In the genomic region with DNA sequence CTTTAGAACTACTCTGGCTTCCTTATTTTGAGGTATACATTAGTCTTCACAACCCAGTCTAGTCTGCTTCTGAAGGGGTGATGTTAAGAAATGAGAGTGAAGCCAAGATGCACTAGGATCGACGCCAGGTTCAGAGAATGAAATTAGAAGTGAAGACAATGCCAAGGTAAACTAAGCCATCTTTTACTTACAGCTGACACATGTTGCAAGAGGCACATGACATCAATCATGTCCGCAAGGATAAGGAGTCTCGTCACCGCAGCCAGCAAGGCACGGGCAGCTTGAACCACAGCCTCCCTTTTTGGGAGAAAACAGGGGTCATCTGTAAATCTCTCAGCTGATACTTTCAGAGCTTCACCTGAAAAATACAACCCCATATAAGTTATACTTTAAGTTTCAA, we compare ENCODE assay signal across 16 cellular contexts.
DNase-seq lines count a peak whose midpoint lies in the region; ATAC-seq, FAIRE-seq and TF ChIP-seq lines count a peak whose summit lies in the region.
"Had no signal": no experiment of that assay in that cellular context is flagged by ENCODE, and none has a peak within 500 bp of the region (broad histone marks: within the 10 kb centered on the region; RNA-seq: fewer than 3 reads in every experiment).

No MANE protein-coding gene starts in this region.

- POLR2A ChIA-PET in HEK293T (lab: Yijun Ruan, JAX) = no interaction called here

- no peak overlapping the region for H2AK5ac ChIP-seq in neuronal stem cell (ENCODE audit: low read depth, low read length)

- H4K91ac ChIP-seq in neuronal stem cell (ENCODE audit: low read depth, low read length, poor library complexity) = no peak overlapping the region

- no peak overlapping the region for H2BK12ac ChIP-seq in neuronal stem cell (ENCODE audit: low read length)

- H3K4me3 ChIP-seq in psoas muscle (peak overlapping the region; percentile 26), small intestine (ENCODE audit: low read depth in 1 of 2, low read length in 2 of 2) (no peak overlapping the region), neuronal stem cell (ENCODE audit: low read length in 2 of 2) (no peak overlapping the region)

- no peaks in the 10 kb centered on the region for H3K36me3 ChIP-seq in psoas muscle (ENCODE audit: insufficient read depth in 1 of 2, low read depth in 1 of 2)
- no peaks in the 10 kb centered on the region for H3K36me3 ChIP-seq in small intestine (ENCODE audit: control insufficient read depth in 2 of 2, insufficient read depth in 2 of 2, low read length in 2 of 2)
- no peaks in the 10 kb centered on the region for H3K36me3 ChIP-seq in neuronal stem cell (replicated peaks in 1 of 2; ENCODE audit: control insufficient read depth in 2 of 2, insufficient read depth in 2 of 2, low read length in 2 of 2)

- H3K18ac ChIP-seq in neuronal stem cell (ENCODE audit: low read length) = no peak overlapping the region

- intact Hi-C loops in psoas muscle (cut with DNase I) = loop anchor here in 1 of 2 donors (10.0 kb wide), 1 partner anchor 225 kb away; no protein-coding TSS in a partner anchor

- DNase-seq in HEK293T (ENCODE audit: extremely low spot score) (peak; percentile 13), OCI-M1 (lab: John Stamatoyannopoulos, UW) (peak; percentile 38), fibroblast of the conjunctiva (ENCODE audit: low read depth) (peak; percentile 55), psoas muscle (peak in 1 of 2 donors; percentile 47), small intestine (no peak), neuronal stem cell (ENCODE audit: low spot score) (no peak)
- DNase-seq: H7, MV-4-11, NCI-H1417 treated with DMSO at 0.1 percent for 48 hours, NCI-H2029 treated with DMSO at 0.1 percent for 48 hours, NCI-H2171 treated with DMSO at 0.1 percent for 48 hours, NCI-H446 treated with DMSO at 0.1 percent for 48 hours, NCI-H748 treated with DMSO at 0.1 percent for 48 hours had no signal

- FAIRE-seq in small intestine (lab: Jason Lieb, UNC) = no peak
- FAIRE-seq: HTR-8/SVneo had no signal

- H3K27me3 ChIP-seq in psoas muscle (ENCODE audit: insufficient read depth in 3 of 3, low read length in 2 of 3) (no peaks in the 10 kb centered on the region), small intestine (ENCODE audit: control insufficient read depth in 2 of 2, insufficient read depth in 2 of 2, low read length in 2 of 2) (no peaks in the 10 kb centered on the region), neuronal stem cell (ENCODE audit: control insufficient read depth in 3 of 3, insufficient read depth in 3 of 3, low read depth in 1 of 3, low read length in 3 of 3) (no peaks in the 10 kb centered on the region)

- H3K4me1 ChIP-seq in psoas muscle (peaks cover 12% of the 10 kb centered on the region), small intestine (ENCODE audit: control insufficient read depth in 2 of 2, insufficient read depth in 1 of 2, low read depth in 1 of 2, low read length in 1 of 2) (no peaks in the 10 kb centered on the region), neuronal stem cell (ENCODE audit: control insufficient read depth in 2 of 2, insufficient read depth in 1 of 2, low read depth in 1 of 2, low read length in 2 of 2) (no peaks in the 10 kb centered on the region)

- H3K9ac ChIP-seq in neuronal stem cell (ENCODE audit: low read depth, low read length, poor library complexity) = no peak overlapping the region

- CTCF ChIA-PET in HEK293T (lab: Yijun Ruan, JAX) = no interaction called here

- ATAC-seq in psoas muscle (peak; percentile 43 to 94 (median 88)), GM21619 (IDR thresholded peaks at IDR 0.05; ENCODE audit: unreplicated experiment) (no peak)

- no peak for TF ChIP-seq CTCF in psoas muscle (IDR thresholded peaks at IDR 0.05)

- WGBS in psoas muscle, 3 donors = 26 to 33% (median 27%) methylated on average over 6 of the region's 6 CpGs
- WGBS in small intestine, 3 donors = 64 to 79% (median 74%) methylated on average over 6 of the region's 6 CpGs
- no CpG with 5 or more reads among the region's 6 CpGs for WGBS in neuronal stem cell (ENCODE audit: extremely low coverage in 2 of 2, insufficient read length in 2 of 2, insufficient replicate concordance in 1 of 2), 2 donors

- no peak overlapping the region for H3K23ac ChIP-seq in neuronal stem cell (ENCODE audit: low read depth, low read length, poor library complexity)

- no peaks in the 10 kb centered on the region for H3K9me3 ChIP-seq in psoas muscle
- no peaks in the 10 kb centered on the region for H3K9me3 ChIP-seq in small intestine (ENCODE audit: control insufficient read depth, low read depth)
- H3K9me3 ChIP-seq in neuronal stem cell (replicated peaks in 1 of 2; ENCODE audit: control insufficient read depth in 2 of 2, insufficient read depth in 1 of 2, low read depth in 1 of 2, low read length in 2 of 2) = no peaks in the 10 kb centered on the region

- H2BK15ac ChIP-seq in neuronal stem cell (ENCODE audit: low read length) = no peak overlapping the region

- H2BK5ac ChIP-seq in neuronal stem cell (ENCODE audit: low read length) = no peak overlapping the region

- H3K14ac ChIP-seq in neuronal stem cell (ENCODE audit: low read length) = no peak overlapping the region

- no peak overlapping the region for H3K4me2 ChIP-seq in neuronal stem cell (ENCODE audit: insufficient read depth, low read length, poor library complexity, severe bottlenecking)

- H4K8ac ChIP-seq in neuronal stem cell (ENCODE audit: low read depth, low read length) = no peak overlapping the region

- H2AFZ ChIP-seq in neuronal stem cell (ENCODE audit: low read length) = no peak overlapping the region

- no peak overlapping the region for H3K4ac ChIP-seq in neuronal stem cell (ENCODE audit: low read length)

- H2BK120ac ChIP-seq in neuronal stem cell (ENCODE audit: low read depth, low read length) = no peak overlapping the region

- H3K27ac ChIP-seq in psoas muscle (no peak overlapping the region), small intestine (ENCODE audit: low read depth in 1 of 2, low read length in 1 of 2) (no peak overlapping the region), neuronal stem cell (replicated peaks; ENCODE audit: low read length) (no peak overlapping the region)
- H3K27ac ChIP-seq: HL-60 had no signal

- H3K79me1 ChIP-seq in neuronal stem cell (ENCODE audit: low read depth, low read length) = no peaks in the 10 kb centered on the region

TF ChIP-seq in HEK293T, 16 proteins besides CTCF, POLR2A, EP300 and RAD21:
- TF ChIP-seq, protein P1, sequence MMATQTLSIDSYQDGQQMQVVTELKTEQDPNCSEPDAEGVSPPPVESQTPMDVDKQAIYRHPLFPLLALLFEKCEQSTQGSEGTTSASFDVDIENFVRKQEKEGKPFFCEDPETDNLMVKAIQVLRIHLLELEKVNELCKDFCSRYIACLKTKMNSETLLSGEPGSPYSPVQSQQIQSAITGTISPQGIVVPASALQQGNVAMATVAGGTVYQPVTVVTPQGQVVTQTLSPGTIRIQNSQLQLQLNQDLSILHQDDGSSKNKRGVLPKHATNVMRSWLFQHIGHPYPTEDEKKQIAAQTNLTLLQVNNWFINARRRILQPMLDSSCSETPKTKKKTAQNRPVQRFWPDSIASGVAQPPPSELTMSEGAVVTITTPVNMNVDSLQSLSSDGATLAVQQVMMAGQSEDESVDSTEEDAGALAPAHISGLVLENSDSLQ (IDR thresholded peaks at IDR 0.05) = peak; percentile 65
- no peak for TF ChIP-seq HDGF (IDR thresholded peaks at IDR 0.05; ENCODE audit: borderline replicate concordance)

Comparison
In these comparisons a context has a peak if more than half of its experiments do, and no peak if none do; other contexts are left out.
1. DNase-seq: peak in HEK293T (single experiment), OCI-M1 (single experiment) and fibroblast of the conjunctiva (single experiment); none in small intestine (single experiment) and neuronal stem cell (single experiment).